Comparison of ENCODE assay signal across 8 cellular contexts in genomic region chr2:64727843-64728463, GRCh38.
DNase-seq lines count a peak whose midpoint lies in the region; ATAC-seq and TF ChIP-seq lines count a peak whose summit lies in the region.

No MANE protein-coding gene starts in this region.

- no peak for TF ChIP-seq POLR2A in body of pancreas (IDR thresholded peaks at IDR 0.05)

- H3K27me3 ChIP-seq in HL-60 (ENCODE audit: insufficient read depth, poor library complexity, severe bottlenecking): no peaks in the 10 kb centered on the region
- H3K27me3 ChIP-seq in body of pancreas: no peaks in the 10 kb centered on the region

- no peaks in the 10 kb centered on the region for H3K9me3 ChIP-seq in body of pancreas

- no peaks in the 10 kb centered on the region for H3K27me3 Mint-ChIP-seq in activated naive CD8-positive, alpha-beta T cell treated with anti-CD3 and anti-CD28 coated beads for 36 hours
- no peaks in the 10 kb centered on the region for H3K27me3 Mint-ChIP-seq in osteocyte (ENCODE audit: unreplicated experiment)

- H3K36me3 ChIP-seq in body of pancreas (replicated peaks in 1 of 2; ENCODE audit: insufficient read depth in 1 of 2, low read depth in 2 of 2): no peaks in the 10 kb centered on the region

- WGBS in body of pancreas, 2 donors: 60 to 69% methylated on average over 10 of the region's 11 CpGs

- ATAC-seq in GM18498 (IDR thresholded peaks at IDR 0.05; ENCODE audit: unreplicated experiment) (peak; percentile 22), body of pancreas (no peak)

- peaks cover 7% of the 10 kb centered on the region for H3K36me3 Mint-ChIP-seq in activated naive CD8-positive, alpha-beta T cell treated with anti-CD3 and anti-CD28 coated beads for 36 hours
- no peaks in the 10 kb centered on the region for H3K36me3 Mint-ChIP-seq in osteocyte (ENCODE audit: unreplicated experiment)

- intact Hi-C loops in body of pancreas (cut with DNase I): no loop called here

- peaks cover 60% of the 10 kb centered on the region for H3K4me1 Mint-ChIP-seq in activated naive CD8-positive, alpha-beta T cell treated with anti-CD3 and anti-CD28 coated beads for 36 hours
- H3K4me1 Mint-ChIP-seq in osteocyte (ENCODE audit: unreplicated experiment): peaks cover 37% of the 10 kb centered on the region

- no peaks in the 10 kb centered on the region for H3K9me3 Mint-ChIP-seq in activated naive CD8-positive, alpha-beta T cell treated with anti-CD3 and anti-CD28 coated beads for 36 hours
- no peaks in the 10 kb centered on the region for H3K9me3 Mint-ChIP-seq in osteocyte (ENCODE audit: unreplicated experiment)

- H3K4me1 ChIP-seq in body of pancreas: peaks cover 34% of the 10 kb centered on the region

- peak overlapping the region; percentile 78 for H3K27ac Mint-ChIP-seq in activated naive CD8-positive, alpha-beta T cell treated with anti-CD3 and anti-CD28 coated beads for 36 hours
- peak overlapping the region; percentile 51 for H3K27ac Mint-ChIP-seq in osteocyte (ENCODE audit: unreplicated experiment)

- no peak for DNase-seq in HL-60 (ENCODE audit: low read depth in 1 of 2, low spot score in 1 of 2)
- no peak for DNase-seq in activated naive CD8-positive, alpha-beta T cell treated with anti-CD3 and anti-CD28 coated beads for 36 hours
- DNase-seq in osteocyte (ENCODE audit: extremely low spot score, unreplicated experiment): no peak
- DNase-seq in cerebellum (ENCODE audit: low spot score): no peak
- no peak for DNase-seq in SHP77 (lab: John Stamatoyannopoulos, UW)
- DNase-seq in body of pancreas: no peak
- DNase-seq in amniotic stem cell (lab: John Stamatoyannopoulos, UW): no peak

- H3K27ac ChIP-seq in HL-60 (replicated peaks): peak overlapping the region; percentile 72
- H3K27ac ChIP-seq in body of pancreas: no peak overlapping the region

- no peak for TF ChIP-seq CTCF in HL-60 (IDR thresholded peaks at IDR 0.05; ENCODE audit: insufficient read depth, low read length)
- no peak for TF ChIP-seq CTCF in osteocyte (IDR thresholded peaks at IDR 0.05)
- TF ChIP-seq CTCF in body of pancreas (IDR thresholded peaks at IDR 0.05): no peak

- H3K4me3 ChIP-seq in HL-60 (replicated peaks; ENCODE audit: insufficient read depth, low read length): no peak overlapping the region
- no peak overlapping the region for H3K4me3 ChIP-seq in body of pancreas

- H3K4me3 Mint-ChIP-seq in activated naive CD8-positive, alpha-beta T cell treated with anti-CD3 and anti-CD28 coated beads for 36 hours: no peak overlapping the region
- peak overlapping the region; percentile 14 for H3K4me3 Mint-ChIP-seq in osteocyte (ENCODE audit: unreplicated experiment)
